ENCODE assay signal across 8 cellular contexts in the genomic region with DNA sequence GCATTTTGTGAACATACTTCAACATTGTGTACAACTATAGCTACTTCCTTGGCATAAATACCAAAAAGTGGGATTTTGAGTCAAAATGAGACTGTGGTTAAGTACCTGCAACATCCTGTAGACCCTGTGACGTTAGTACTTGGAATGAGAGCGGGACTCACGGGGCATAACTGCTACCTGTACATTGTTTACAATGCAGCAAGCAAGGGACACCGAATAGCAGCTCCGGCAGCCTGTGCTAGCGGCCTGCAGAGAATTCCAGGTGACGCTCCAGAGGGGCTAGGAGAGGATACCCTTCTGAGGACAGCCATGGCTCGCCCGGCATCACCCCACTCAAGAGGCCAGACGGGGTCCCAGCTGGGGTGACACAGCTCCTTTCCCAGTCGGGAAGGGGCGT. TPM values are rescaled to one million over a fixed set of nuclear protein-coding genes. Genes with fewer than 3 reads are reported as not detected.
DNase-seq lines count a peak whose midpoint lies in the region; ATAC-seq, FAIRE-seq and TF ChIP-seq lines count a peak whose summit lies in the region.

No MANE protein-coding gene starts in this region.

- no peaks in the 10 kb centered on the region for H4K20me1 ChIP-seq in hepatocyte (ENCODE audit: insufficient read depth, poor library complexity, severe bottlenecking)

- H3K4me3 Mint-ChIP-seq in activated CD4-positive, alpha-beta T cell treated with anti-CD3 and anti-CD28 coated beads, Interleukin-2, amount 10 ng/mL, durations not matched to agents 24 days and 14 days, result peak overlapping the region; percentile 97

- no peak for FAIRE-seq in GM12891 (lab: Jason Lieb, UNC)

- peaks cover 4% of the 10 kb centered on the region for H3K79me2 ChIP-seq in hepatocyte

- H3K27me3 ChIP-seq in hepatocyte, result no peaks in the 10 kb centered on the region

- no peaks in the 10 kb centered on the region for H3K36me3 ChIP-seq in hepatocyte (replicated peaks; ENCODE audit: insufficient read depth, low read depth)

- WGBS in hepatocyte (ENCODE audit: low lambda C conversion rate, missing lambda C conversion rate), result 64% methylated on average over 12 of the region's 12 CpGs

- H3K36me3 Mint-ChIP-seq in activated CD4-positive, alpha-beta T cell treated with anti-CD3 and anti-CD28 coated beads, Interleukin-2, amount 10 ng/mL, durations not matched to agents 24 days and 14 days (ENCODE audit: low read depth), result peaks cover 39% of the 10 kb centered on the region

- intact Hi-C loops in activated CD4-positive, alpha-beta T cell treated with anti-CD3 and anti-CD28 coated beads, Interleukin-2, amount 10 ng/mL, durations not matched to agents 24 days and 14 days (cut with micrococcal nuclease), result loop anchor here (1.0 to 5.0 kb wide), 2 partner anchors 16 to 330 kb away; partner anchors contain the start of gene MYADM

- peaks cover 13% of the 10 kb centered on the region for H3K4me1 Mint-ChIP-seq in activated CD4-positive, alpha-beta T cell treated with anti-CD3 and anti-CD28 coated beads, Interleukin-2, amount 10 ng/mL, durations not matched to agents 24 days and 14 days

- peak overlapping the region; percentile 77 for H3K4me2 ChIP-seq in hepatocyte

- peaks cover 2% of the 10 kb centered on the region for H3K27me3 Mint-ChIP-seq in activated CD4-positive, alpha-beta T cell treated with anti-CD3 and anti-CD28 coated beads, Interleukin-2, amount 10 ng/mL, durations not matched to agents 24 days and 14 days

- no peak for TF ChIP-seq CTCF in WI38 (IDR thresholded peaks at IDR 0.05; ENCODE audit: low read depth, low read length)
- TF ChIP-seq CTCF in hepatocyte (IDR thresholded peaks at IDR 0.05; ENCODE audit: poor library complexity), result no peak

- H3K9me3 Mint-ChIP-seq in activated CD4-positive, alpha-beta T cell treated with anti-CD3 and anti-CD28 coated beads, Interleukin-2, amount 10 ng/mL, durations not matched to agents 24 days and 14 days, result peaks cover 11% of the 10 kb centered on the region

- peak overlapping the region; percentile 93 for H3K27ac ChIP-seq in hepatocyte

- no peaks in the 10 kb centered on the region for H3K9me2 ChIP-seq in hepatocyte (replicated peaks; ENCODE audit: insufficient read depth)

- peak; percentile 0 for ATAC-seq in stimulated activated naive CD8-positive, alpha-beta T cell treated with anti-CD3 and anti-CD28 coated beads, Interleukin-15, Interleukin-2, amounts not matched to agents 100 U/mL and 50 U/mL, for 24 hours
- no peak for ATAC-seq in HG02852 (IDR thresholded peaks at IDR 0.05; ENCODE audit: unreplicated experiment)

- no peaks in the 10 kb centered on the region for H3K9me3 ChIP-seq in hepatocyte (ENCODE audit: low read depth)

- H3K27ac Mint-ChIP-seq in activated CD4-positive, alpha-beta T cell treated with anti-CD3 and anti-CD28 coated beads, Interleukin-2, amount 10 ng/mL, durations not matched to agents 24 days and 14 days, result peak overlapping the region; percentile 99

- H3K4me1 ChIP-seq in hepatocyte (ENCODE audit: insufficient read depth), result peaks cover 6% of the 10 kb centered on the region

- DNase-seq in activated CD4-positive, alpha-beta T cell treated with anti-CD3 and anti-CD28 coated beads, Interleukin-2, amount 10 ng/mL, durations not matched to agents 24 days and 14 days, result no peak
- DNase-seq in activated CD4-positive, alpha-beta T cell treated with anti-CD3 and anti-CD28 coated beads, Interleukin-2, amount 50 U/mL, for 48 hours, result no peak
- DNase-seq in hepatocyte (ENCODE audit: low spot score), result peak; percentile 34
- DNase-seq in stimulated activated naive CD8-positive, alpha-beta T cell treated with anti-CD3 and anti-CD28 coated beads, Interleukin-15, Interleukin-2, amounts not matched to agents 100 U/mL and 50 U/mL, for 24 hours, result peak; percentile 21
- no peak for DNase-seq in GM12891 (ENCODE audit: insufficient read length, low spot score)
- DNase-seq in NCI-H2081 (lab: John Stamatoyannopoulos, UW), result no peak

- H2AFZ ChIP-seq in hepatocyte, result peak overlapping the region; percentile 81

- TF ChIP-seq POLR2A in GM12891 (IDR thresholded peaks at IDR 0.05; ENCODE audit: low read depth, low read length), result no peak

- peak overlapping the region; percentile 74 for H3K4me3 ChIP-seq in WI38 (ENCODE audit: low read depth, low read length)
- H3K4me3 ChIP-seq in hepatocyte, result peak overlapping the region; percentile 66

TF ChIP-seq in GM12891, 5 proteins besides CTCF, POLR2A, EP300 and RAD21:
- TF ChIP-seq SPI1 (IDR thresholded peaks at IDR 0.05; ENCODE audit: low read depth, low read length) (no peak), POU2F2 (IDR thresholded peaks at IDR 0.05; ENCODE audit: low read depth, low read length) (no peak), POLR2AphosphoS5 (IDR thresholded peaks at IDR 0.05; ENCODE audit: low read depth, low read length) (no peak), TAF1 (IDR thresholded peaks at IDR 0.05; ENCODE audit: low read depth, low read length) (no peak), PAX5 (IDR thresholded peaks at IDR 0.05; ENCODE audit: insufficient read depth, low read length, severe bottlenecking) (no peak)

RNA-seq across cellular contexts. Expression of gene ZNF331, which starts 0.8 kb away (rescaled TPM):
- 18.2 and 18.9 TPM in 2 replicates for total RNA-seq in activated CD4-positive, alpha-beta T cell treated with anti-CD3 and anti-CD28 coated beads, Interleukin-2, amount 10 ng/mL, durations not matched to agents 24 days and 14 days
- total RNA-seq in hepatocyte, result 12.8 and 15.6 TPM in 2 replicates
- polyA plus RNA-seq in hepatocyte, result 12.3 and 13.5 TPM in 2 replicates
- 10.3 TPM for polyA plus RNA-seq in GM12891 (2012; ENCODE audit: low read depth, missing spikeins)

Comparison
In these comparisons a context has a peak if more than half of its experiments do, and no peak if none do; other contexts are left out.
1. DNase-seq: peak in hepatocyte (single experiment) and stimulated activated naive CD8-positive, alpha-beta T cell treated with anti-CD3 and anti-CD28 coated beads, Interleukin-15, Interleukin-2, amounts not matched to agents 100 U/mL and 50 U/mL, for 24 hours (single experiment); none in activated CD4-positive, alpha-beta T cell treated with anti-CD3 and anti-CD28 coated beads, Interleukin-2, amount 10 ng/mL, durations not matched to agents 24 days and 14 days (single experiment), activated CD4-positive, alpha-beta T cell treated with anti-CD3 and anti-CD28 coated beads, Interleukin-2, amount 50 U/mL, for 48 hours (0 of 2), GM12891 (single experiment) and NCI-H2081 (0 of 2).